19 cellular contexts compared by ENCODE assay signal in the genomic region with DNA sequence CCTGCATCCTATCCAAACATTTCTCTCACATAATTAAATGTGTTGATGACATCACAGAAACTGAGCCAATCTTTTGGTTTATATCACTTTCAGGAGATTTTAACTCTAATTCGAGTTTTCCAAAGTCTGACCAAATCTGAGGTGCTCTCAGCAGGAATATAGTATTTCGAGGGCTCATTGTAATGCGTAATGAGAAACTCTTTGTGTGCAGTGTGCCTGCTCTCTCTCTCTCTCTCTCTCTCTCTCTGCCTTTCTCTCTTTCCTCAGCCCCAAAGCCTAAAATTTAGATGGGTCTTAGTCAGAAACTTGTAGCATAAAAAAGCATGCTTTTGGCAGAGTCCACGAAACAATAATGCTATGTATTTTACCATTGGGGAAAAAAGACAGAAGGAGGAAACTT.
A peak's percentile ranks its signal among the peaks of the same experiment; 100 is the strongest.
DNase-seq lines count a peak whose midpoint lies in the region; ATAC-seq, FAIRE-seq and TF ChIP-seq lines count a peak whose summit lies in the region.
"Had no signal": no experiment of that assay in that cellular context is flagged by ENCODE, and none has a peak within 500 bp of the region (broad histone marks: within the 10 kb centered on the region; RNA-seq: fewer than 3 reads in every experiment).

No MANE protein-coding gene starts in this region.

- no peak overlapping the region for H2BK5ac ChIP-seq in H1 (ENCODE audit: low read depth, low read length)

- DNase-seq in GM23338 (ENCODE audit: low spot score) (peak; percentile 43), astrocyte (ENCODE audit: low read depth) (no peak), H1 (ENCODE audit: low read depth in 1 of 2, low spot score in 2 of 2) (no peak), neural progenitor cell (ENCODE audit: low spot score) (peak; percentile 43), GM19238 (ENCODE audit: insufficient read length, low spot score) (no peak), ureter (ENCODE audit: low spot score) (no peak), islet precursor cell (no peak)
- DNase-seq: C1 segment of cervical spinal cord; Calu3; CD4-positive, alpha-beta T cell; DMS 273 treated with DMSO at 0.1 percent for 48 hours; DMS79; IMR-90 had no signal

- H3K23ac ChIP-seq in H1 (ENCODE audit: insufficient read length), result no peak overlapping the region

- H3K4me1 Mint-ChIP-seq in GM23338 (peaks cover 21% of the 10 kb centered on the region), astrocyte (ENCODE audit: low read depth, unreplicated experiment) (no peaks in the 10 kb centered on the region), neural progenitor cell (peaks cover 20% of the 10 kb centered on the region)
- H3K4me1 Mint-ChIP-seq: B cell had no signal

- H3K4me3 Mint-ChIP-seq in GM23338 (no peak overlapping the region), astrocyte (ENCODE audit: unreplicated experiment) (no peak overlapping the region), neural progenitor cell (no peak overlapping the region)
- H3K4me3 Mint-ChIP-seq: B cell; CD4-positive, alpha-beta T cell had no signal

- H3K9me2 ChIP-seq in GM23338 (ENCODE audit: insufficient read depth), result peaks cover 18% of the 10 kb centered on the region; the same call in 1 of the 2 replicates

- H3K4me3 ChIP-seq in GM23338 (no peak overlapping the region), astrocyte (ENCODE audit: insufficient read depth, low read depth, low read length) (no peak overlapping the region), H1 (ENCODE audit: extremely low read depth in 1 of 4, insufficient read depth in 2 of 4, low read depth in 3 of 4, low read length in 4 of 4) (no peak overlapping the region), neural progenitor cell (no peak overlapping the region)

- H2BK15ac ChIP-seq in H1 (ENCODE audit: low read length), result no peak overlapping the region

- H3K18ac ChIP-seq in H1 (ENCODE audit: extremely low read depth, low read length), result no peak overlapping the region

- no peaks in the 10 kb centered on the region for H3K9me3 Mint-ChIP-seq in GM23338
- peaks cover 7% of the 10 kb centered on the region for H3K9me3 Mint-ChIP-seq in astrocyte (ENCODE audit: unreplicated experiment)
- peaks cover 4% of the 10 kb centered on the region for H3K9me3 Mint-ChIP-seq in neural progenitor cell
- H3K9me3 Mint-ChIP-seq: CD4-positive, alpha-beta T cell had no signal

- no peak overlapping the region for H3K56ac ChIP-seq in H1 (replicated peaks; ENCODE audit: insufficient read length, low read depth, low read length)

- no peak overlapping the region for H3K27ac ChIP-seq in GM23338 (ENCODE audit: low read depth)
- H3K27ac ChIP-seq in astrocyte (ENCODE audit: low read depth, low read length), result no peak overlapping the region
- H3K27ac ChIP-seq in H1 (ENCODE audit: low read depth, low read length), result no peak overlapping the region
- no peak overlapping the region for H3K27ac ChIP-seq in neural progenitor cell

- H3K27ac Mint-ChIP-seq in GM23338, result no peak overlapping the region
- no peak overlapping the region for H3K27ac Mint-ChIP-seq in astrocyte (ENCODE audit: unreplicated experiment)
- no peak overlapping the region for H3K27ac Mint-ChIP-seq in neural progenitor cell
- H3K27ac Mint-ChIP-seq: B cell; CD4-positive, alpha-beta T cell had no signal

- no peak overlapping the region for H2AK5ac ChIP-seq in H1 (ENCODE audit: low read depth, low read length)

- H4K20me1 ChIP-seq in GM23338 (replicated peaks; ENCODE audit: insufficient read depth) (no peaks in the 10 kb centered on the region), astrocyte (ENCODE audit: insufficient read depth, low read length) (no peaks in the 10 kb centered on the region), H1 (replicated peaks in 1 of 2; ENCODE audit: control insufficient read depth in 1 of 2, insufficient read depth in 2 of 2, low read length in 2 of 2) (no peaks in the 10 kb centered on the region), neural progenitor cell (ENCODE audit: low read depth) (no peaks in the 10 kb centered on the region)

- POLR2A ChIA-PET in H1 (lab: Charles Lee; ENCODE audit: partially characterized antibody), result interaction anchor here (0.9 kb wide), 1 partner anchor 13 kb away, joined by 4 read pairs; no protein-coding TSS in a partner anchor

- no peaks in the 10 kb centered on the region; the same call in 1 of the 2 replicates for H3K23me2 ChIP-seq in H1 (ENCODE audit: low read depth, low read length)

- peak; percentile 39; the same call in 1 of the 3 replicates for ATAC-seq in GM23338
- ATAC-seq: HCT116 had no signal

- H3K27me3 Mint-ChIP-seq in GM23338 (ENCODE audit: insufficient read depth, low read depth, poor library complexity) (peaks cover 5% of the 10 kb centered on the region), astrocyte (ENCODE audit: low read depth, unreplicated experiment) (peaks cover 10% of the 10 kb centered on the region), neural progenitor cell (ENCODE audit: insufficient read depth, low read depth) (peaks cover 4% of the 10 kb centered on the region)
- H3K27me3 Mint-ChIP-seq: B cell; CD4-positive, alpha-beta T cell had no signal

- H2AFZ ChIP-seq in GM23338 (no peak overlapping the region), astrocyte (ENCODE audit: low read depth, low read length) (no peak overlapping the region), H1 (ENCODE audit: low read length) (no peak overlapping the region), neural progenitor cell (replicated peaks) (peak overlapping the region; percentile 80)

- H3K4ac ChIP-seq in H1 (replicated peaks; ENCODE audit: insufficient read length, low read depth, low read length), result no peak overlapping the region

- CTCF ChIA-PET in H1 (lab: Charles Lee; ENCODE audit: partially characterized antibody), result no interaction called here

- no peaks in the 10 kb centered on the region for H3K79me1 ChIP-seq in H1 (ENCODE audit: low read depth, low read length)

- H3K36me3 ChIP-seq in GM23338 (ENCODE audit: insufficient read depth) (no peaks in the 10 kb centered on the region), astrocyte (ENCODE audit: insufficient read depth, low read length) (no peaks in the 10 kb centered on the region), H1 (ENCODE audit: control insufficient read depth in 2 of 4, insufficient read depth in 4 of 4, low read length in 3 of 4) (no peaks in the 10 kb centered on the region), neural progenitor cell (no peaks in the 10 kb centered on the region)

- no peaks in the 10 kb centered on the region for H3F3A ChIP-seq in GM23338 (replicated peaks; ENCODE audit: low read depth)
- no peaks in the 10 kb centered on the region for H3F3A ChIP-seq in neural progenitor cell (ENCODE audit: low read depth)

- no peak overlapping the region for H4K8ac ChIP-seq in H1 (ENCODE audit: extremely low read depth, insufficient read depth, low read length)

- H4K5ac ChIP-seq in H1 (ENCODE audit: insufficient read length, low read depth, low read length), result no peak overlapping the region

- H3K4me2 ChIP-seq in GM23338 (no peak overlapping the region), astrocyte (ENCODE audit: low read length) (no peak overlapping the region), H1 (ENCODE audit: insufficient read depth in 1 of 2, low read depth in 2 of 2, low read length in 2 of 2) (0 out of 4 replicates have a peak overlapping the region, but pooled peaks of 1 of the 2 experiments have one; percentile 4), neural progenitor cell (peak overlapping the region; percentile 58)

- no peak for TF ChIP-seq POLR2A in H1 (IDR thresholded peaks at IDR 0.05; ENCODE audit: control extremely low read depth in 1 of 2, low read depth in 2 of 2, low read length in 2 of 2)

- H3K36me3 Mint-ChIP-seq in GM23338 (ENCODE audit: low read depth) (no peaks in the 10 kb centered on the region), astrocyte (ENCODE audit: low read depth, unreplicated experiment) (peaks cover 4% of the 10 kb centered on the region), neural progenitor cell (no peaks in the 10 kb centered on the region)

- H3K14ac ChIP-seq in H1 (ENCODE audit: insufficient read length), result no peak overlapping the region

- 55% methylated on average over 4 of the region's 4 CpGs; no CpG with 5 or more reads in 1 of the 2 experiments for WGBS in H1 (ENCODE audit: extremely low coverage in 1 of 2, insufficient coverage in 1 of 2, insufficient read length in 1 of 2, insufficient replicate concordance in 2 of 2, low coverage in 1 of 2, low lambda C conversion rate in 2 of 2, missing lambda C conversion rate in 1 of 2), 2 experiments

- no peak overlapping the region for H2BK120ac ChIP-seq in H1 (replicated peaks; ENCODE audit: low read depth, low read length)

- H3K9ac ChIP-seq in astrocyte (ENCODE audit: low read length) (no peak overlapping the region), H1 (replicated peaks in 1 of 4; ENCODE audit: extremely low read depth in 1 of 4, low read depth in 3 of 4, low read length in 3 of 4) (no peak overlapping the region), neural progenitor cell (no peak overlapping the region)

- H2BK20ac ChIP-seq in H1 (ENCODE audit: low read length), result no peak overlapping the region

- peak; percentile 88 for FAIRE-seq in astrocyte (lab: Jason Lieb, UNC)
- FAIRE-seq in H1 (lab: Jason Lieb, UNC), result peak; percentile 97
- FAIRE-seq: A204.1, GM12891, GM19239, H54 had no signal

- H3K27me3 ChIP-seq in GM23338 (ENCODE audit: insufficient read depth), result no peaks in the 10 kb centered on the region
- H3K27me3 ChIP-seq in astrocyte (ENCODE audit: insufficient read depth, low read length), result peaks cover 16% of the 10 kb centered on the region
- no peaks in the 10 kb centered on the region for H3K27me3 ChIP-seq in H1 (replicated peaks in 1 of 4; ENCODE audit: control insufficient read depth in 3 of 4, extremely low read depth in 1 of 4, insufficient read depth in 3 of 4, low read length in 3 of 4)
- no peaks in the 10 kb centered on the region for H3K27me3 ChIP-seq in neural progenitor cell

- TF ChIP-seq CTCF in GM23338 (conservative IDR thresholded peaks at IDR 0.05; ENCODE audit: low read depth in 2 of 2), result no peak
- no peak for TF ChIP-seq CTCF in astrocyte (IDR thresholded peaks at IDR 0.05; ENCODE audit: insufficient read depth, low read depth, low read length)
- no peak for TF ChIP-seq CTCF in H1 (IDR thresholded peaks at IDR 0.05; ENCODE audit: control extremely low read depth in 1 of 3, insufficient read depth in 1 of 3, low read depth in 1 of 3, low read length in 3 of 3)
- TF ChIP-seq CTCF in neural progenitor cell (IDR thresholded peaks at IDR 0.05), result no peak

- H3K79me2 ChIP-seq in GM23338 (replicated peaks; ENCODE audit: insufficient read depth), result no peaks in the 10 kb centered on the region
- H3K79me2 ChIP-seq in astrocyte (ENCODE audit: insufficient read depth, low read length), result no peaks in the 10 kb centered on the region
- H3K79me2 ChIP-seq in H1 (ENCODE audit: control insufficient read depth in 1 of 2, insufficient read depth in 2 of 2, low read length in 2 of 2), result no peaks in the 10 kb centered on the region
- no peaks in the 10 kb centered on the region for H3K79me2 ChIP-seq in neural progenitor cell (ENCODE audit: low read depth)

- no peak overlapping the region for H4K91ac ChIP-seq in H1 (replicated peaks; ENCODE audit: insufficient read length, low read length)

- H3K9me3 ChIP-seq in astrocyte (ENCODE audit: insufficient read depth, low read depth, low read length) (peaks cover 4% of the 10 kb centered on the region), H1 (ENCODE audit: insufficient read depth in 2 of 2, low read depth in 1 of 2, low read length in 1 of 2) (no peaks in the 10 kb centered on the region; a peak in 1 of 4 replicates), neural progenitor cell (ENCODE audit: low read depth) (no peaks in the 10 kb centered on the region)

- H2BK12ac ChIP-seq in H1 (ENCODE audit: low read depth, low read length), result no peak overlapping the region

- no peak for TF ChIP-seq EP300 in H1 (IDR thresholded peaks at IDR 0.05; ENCODE audit: borderline replicate concordance in 1 of 2, low read depth in 2 of 2, low read length in 2 of 2)

- no peak for TF ChIP-seq RAD21 in H1 (IDR thresholded peaks at IDR 0.05 in 1 of 2, conservative IDR thresholded peaks at IDR 0.05 in 1 of 2; ENCODE audit: low read depth in 2 of 2, low read length in 2 of 2)

- peaks cover 5% of the 10 kb centered on the region; the same call in 1 of the 2 replicates for H3K4me1 ChIP-seq in GM23338 (ENCODE audit: insufficient read depth)
- H3K4me1 ChIP-seq in astrocyte (ENCODE audit: insufficient read depth, low read length), result no peaks in the 10 kb centered on the region
- H3K4me1 ChIP-seq in H1 (replicated peaks in 1 of 4; ENCODE audit: control insufficient read depth in 3 of 4, insufficient read depth in 4 of 4, low read length in 3 of 4), result peaks cover 0 to 3% (median 2%) of the 10 kb centered on the region in 4 experiments; a peak in 3 of 7 replicates
- peaks cover 23% of the 10 kb centered on the region for H3K4me1 ChIP-seq in neural progenitor cell

Comparison
In these comparisons a context has a peak if more than half of its experiments do, and no peak if none do; other contexts are left out.
1. DNase-seq: peak in GM23338 (single experiment) and neural progenitor cell (single experiment); none in astrocyte (single experiment), H1 (0 of 2), GM19238 (single experiment), ureter (single experiment) and islet precursor cell (single experiment).